ENCODE assay signal across 8 cellular contexts in genomic region chr19:3983936-3984583, GRCh38. TPM values are rescaled to one million over a fixed set of nuclear protein-coding genes. Genes with fewer than 3 reads are reported as not detected.
A peak's percentile ranks its signal among the peaks of the same experiment; 100 is the strongest.
DNase-seq lines count a peak whose midpoint lies in the region; ATAC-seq and TF ChIP-seq lines count a peak whose summit lies in the region.

No MANE protein-coding gene starts in this region.

- H3K4me1 Mint-ChIP-seq in T-helper 17 cell (peaks cover 24% of the 10 kb centered on the region), nephron (peaks cover 41% of the 10 kb centered on the region)

- DNase-seq in stimulated activated CD4-positive, alpha-beta T cell treated with anti-CD3 and anti-CD28 coated beads, Interleukin-12 subunit alpha, Interleukin-12 subunit beta, amount 100 ng/mL, for 4 hours = peak; percentile 38
- no peak for DNase-seq in stimulated activated CD4-positive, alpha-beta T cell treated with anti-CD3 and anti-CD28 coated beads, Interleukin-4, amount 100 ng/mL, for 1 hour
- DNase-seq in T-helper 17 cell (no peak), epithelial cell of esophagus (ENCODE audit: low read depth) (peak; percentile 70), NCI-H1436 (lab: John Stamatoyannopoulos, UW) (no peak), NCI-H345 (lab: John Stamatoyannopoulos, UW) (no peak), NCI-H1694 treated with DMSO at 0.1 percent for 48 hours (lab: John Stamatoyannopoulos, UW) (no peak)

- no peak for ATAC-seq in T-helper 17 cell

- no peak for TF ChIP-seq CTCF in epithelial cell of esophagus (IDR thresholded peaks at IDR 0.05; ENCODE audit: insufficient read depth, low read depth, low read length, missing control alignments)
- TF ChIP-seq CTCF in nephron (IDR thresholded peaks at IDR 0.05; ENCODE audit: unreplicated experiment in 3 of 3) = no peak

- H3K4me3 ChIP-seq in epithelial cell of esophagus (ENCODE audit: low read length) = peak overlapping the region; percentile 95

- H3K9me3 Mint-ChIP-seq in nephron = no peaks in the 10 kb centered on the region

- H3K27ac Mint-ChIP-seq in T-helper 17 cell = peak overlapping the region; percentile 95
- H3K27ac Mint-ChIP-seq in nephron = peak overlapping the region; percentile 92 to 97 (median 93)

- H3K4me3 Mint-ChIP-seq in T-helper 17 cell (peak overlapping the region; percentile 95), nephron (peak overlapping the region; percentile 99 to 100 (median 99))

- no peaks in the 10 kb centered on the region for H3K27me3 Mint-ChIP-seq in T-helper 17 cell
- peaks cover 4% of the 10 kb centered on the region for H3K27me3 Mint-ChIP-seq in nephron (ENCODE audit: low read depth)

- H3K9me3 ChIP-seq in T-helper 17 cell (ENCODE audit: control insufficient read depth, low read length, poor library complexity, severe bottlenecking) = peaks cover 2% of the 10 kb centered on the region

- H3K36me3 Mint-ChIP-seq in T-helper 17 cell (ENCODE audit: low read depth) = peaks cover 3% of the 10 kb centered on the region
- H3K36me3 Mint-ChIP-seq in nephron (ENCODE audit: low read depth) = peaks cover 44% of the 10 kb centered on the region

RNA-seq across cellular contexts. Expression of gene EEF2, which starts 1.2 kb away (rescaled TPM):
- total RNA-seq in T-helper 17 cell = 1,000 to 10,000 TPM; 2,788 to 2,859 TPM

RNA-seq across cellular contexts. Expression of gene DAPK3, which starts 13.2 kb away (rescaled TPM):
- total RNA-seq in T-helper 17 cell = 10 to 100 TPM; 28.7 to 31.3 TPM

RNA-seq across cellular contexts. Expression of gene PIAS4, which starts 23.5 kb away (rescaled TPM):
- total RNA-seq in T-helper 17 cell = 10 to 100 TPM; 20.8 to 22.7 TPM

RNA-seq across cellular contexts. Expression of gene NMRK2, which starts 51.2 kb away (rescaled TPM):
- not detected for total RNA-seq in T-helper 17 cell

Comparison
In these comparisons a context has a peak if more than half of its experiments do, and no peak if none do; other contexts are left out.
1. DNase-seq: peak in stimulated activated CD4-positive, alpha-beta T cell treated with anti-CD3 and anti-CD28 coated beads, Interleukin-12 subunit alpha, Interleukin-12 subunit beta, amount 100 ng/mL, for 4 hours (single experiment) and epithelial cell of esophagus (single experiment); none in stimulated activated CD4-positive, alpha-beta T cell treated with anti-CD3 and anti-CD28 coated beads, Interleukin-4, amount 100 ng/mL, for 1 hour (single experiment), T-helper 17 cell (0 of 3), NCI-H1436 (single experiment), NCI-H345 (single experiment) and NCI-H1694 treated with DMSO at 0.1 percent for 48 hours (single experiment).